ENCODE assay signal across 8 cellular contexts in the genomic region with DNA sequence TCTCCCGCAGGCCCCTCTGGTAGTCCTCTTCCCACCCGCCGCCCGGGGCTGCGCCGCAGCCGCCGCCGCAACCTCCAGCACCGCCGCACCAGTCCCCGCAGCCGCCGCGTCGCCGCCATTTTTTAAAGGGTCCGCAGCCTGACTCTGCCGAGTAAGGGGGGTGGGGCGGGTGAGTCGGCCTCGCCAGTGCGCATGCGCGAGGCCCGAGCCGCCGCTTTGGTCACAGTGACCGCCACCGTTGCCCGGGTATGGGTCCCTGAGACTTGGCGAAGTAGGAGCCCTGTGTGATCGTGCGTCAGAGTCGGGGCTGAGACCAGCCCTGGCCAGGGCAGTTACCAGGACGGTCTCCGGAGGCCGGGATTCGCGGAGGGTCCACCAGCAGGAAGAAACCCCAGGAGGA.
A peak's percentile ranks its signal among the peaks of the same experiment; 100 is the strongest.
DNase-seq lines count a peak whose midpoint lies in the region; ATAC-seq and TF ChIP-seq lines count a peak whose summit lies in the region.
"Not testable (repeated sequence)": the region's sequence is repeated elsewhere in the genome, so short reads cannot be mapped to it uniquely, and the experiment has no call there.

No MANE protein-coding gene starts in this region.

- H3K4me3 Mint-ChIP-seq in CD4-positive, CD25-positive, alpha-beta regulatory T cell: peak overlapping the region; percentile 92 to 99 (median 98)

- not testable (repeated sequence) for H3K27me3 ChIP-seq in CD4-positive, CD25-positive, alpha-beta regulatory T cell (ENCODE audit: control insufficient read depth, insufficient read depth, low read length); KMS-11 (ENCODE audit: insufficient read depth, low read depth); ovary

- H3K4me1 Mint-ChIP-seq in CD4-positive, CD25-positive, alpha-beta regulatory T cell: peaks cover 0 to 11% (median 0%) of the 10 kb centered on the region in 4 donors

- H3K27ac ChIP-seq in CD4-positive, CD25-positive, alpha-beta regulatory T cell (ENCODE audit: insufficient read depth, low read length, poor library complexity, severe bottlenecking); KMS-11: not testable (repeated sequence)
- peak overlapping the region; percentile 66 to 88 for H3K27ac ChIP-seq in ovary

- not testable (repeated sequence) for H3K9me3 Mint-ChIP-seq in CD4-positive, CD25-positive, alpha-beta regulatory T cell

- not testable (repeated sequence) for H3K4me1 ChIP-seq in CD4-positive, CD25-positive, alpha-beta regulatory T cell (ENCODE audit: control insufficient read depth, insufficient read depth, low read length, poor library complexity, severe bottlenecking); KMS-11 (ENCODE audit: low read depth, poor library complexity, severe bottlenecking); ovary (ENCODE audit: insufficient read depth)

- not testable (repeated sequence) for H3K9me3 ChIP-seq in CD4-positive, CD25-positive, alpha-beta regulatory T cell (ENCODE audit: control insufficient read depth in 2 of 2, low read length in 2 of 2); ovary

- H3K79me2 ChIP-seq in KMS-11 (ENCODE audit: insufficient read depth, low read depth): not testable (repeated sequence)

- H2AFZ ChIP-seq in KMS-11 (ENCODE audit: low read depth): peak overlapping the region; percentile 57; the same call in 1 of the 2 replicates

- H3K36me3 Mint-ChIP-seq in CD4-positive, CD25-positive, alpha-beta regulatory T cell: not testable (repeated sequence)

- H3K27ac Mint-ChIP-seq in CD4-positive, CD25-positive, alpha-beta regulatory T cell: peak overlapping the region in 2 of 3 donors; percentile 97 to 99

- intact Hi-C loops in ovary (cut with DNase I): not testable (repeated sequence)

- peak overlapping the region; percentile 32 for H3K4me3 ChIP-seq in CD4-positive, CD25-positive, alpha-beta regulatory T cell (ENCODE audit: low read depth, low read length)
- H3K4me3 ChIP-seq in KMS-11 (IDR thresholded peaks at IDR 0.05; ENCODE audit: insufficient read depth, low read depth, low read length): not testable (repeated sequence)
- H3K4me3 ChIP-seq in cardiac fibroblast (replicated peaks in 1 of 2; ENCODE audit: low read depth in 2 of 2, low read length in 2 of 2) (peak overlapping the region; percentile 66), ovary (peak overlapping the region; percentile 69)

- H4K20me1 ChIP-seq in KMS-11 (ENCODE audit: insufficient read depth): not testable (repeated sequence)

- not testable (repeated sequence) for TF ChIP-seq POLR2A in ovary (IDR thresholded peaks at IDR 0.05)

- not testable (repeated sequence) for TF ChIP-seq CTCF in KMS-11 (conservative IDR thresholded peaks at IDR 0.05; ENCODE audit: low read depth, low read length); cardiac fibroblast (IDR thresholded peaks at IDR 0.05; ENCODE audit: low read depth, low read length); ovary (IDR thresholded peaks at IDR 0.05)

- peak overlapping the region; percentile 25; the same call in 1 of the 2 replicates for H3K9ac ChIP-seq in KMS-11

- H3K4me2 ChIP-seq in KMS-11: not testable (repeated sequence)

- TF ChIP-seq EP300 in ovary (IDR thresholded peaks at IDR 0.05): not testable (repeated sequence)

- not testable (repeated sequence) for ATAC-seq in CD4-positive, CD25-positive, alpha-beta regulatory T cell (ENCODE audit: low read depth in 2 of 2)

- DNase-seq in CD4-positive, CD25-positive, alpha-beta regulatory T cell: peak; percentile 62 to 81 (median 79)
- DNase-seq in OCI-M1 (lab: John Stamatoyannopoulos, UW): peak; percentile 84
- peak; percentile 57 to 72 for DNase-seq in activated CD8-positive, alpha-beta memory T cell treated with anti-CD3 and anti-CD28 coated beads for 1 hour (ENCODE audit: extremely low read depth in 1 of 2, low read depth in 1 of 2)
- DNase-seq in cardiac fibroblast (ENCODE audit: low read depth in 2 of 2): peak; percentile 57 to 67
- peak in 47 of 51 donors; percentile 1 to 87 (median 63) for DNase-seq in hypothalamus (lab: John Stamatoyannopoulos, UW)
- peak; percentile 62 to 91 (median 90) for DNase-seq in ovary
- peak; percentile 88 for DNase-seq in stimulated activated CD8-positive, alpha-beta memory T cell treated with anti-CD3 and anti-CD28 coated beads, Interleukin-4, amount 100 ng/mL, for 48 hours

- H3K27me3 Mint-ChIP-seq in CD4-positive, CD25-positive, alpha-beta regulatory T cell: not testable (repeated sequence)

- WGBS in ovary, 3 donors: 0 to 1% (median 0%) methylated on average over 10 to 34 of the region's 40 CpGs

- H3K36me3 ChIP-seq in CD4-positive, CD25-positive, alpha-beta regulatory T cell (ENCODE audit: control insufficient read depth, insufficient read depth, low read length); KMS-11 (ENCODE audit: insufficient read depth); ovary: not testable (repeated sequence)
